1 cellular context compared by ENCODE assay signal in genomic region chr11:3853545-3853842, GRCh38.
TF ChIP-seq lines count a peak whose summit lies in the region.

No MANE protein-coding gene starts in this region.

TF ChIP-seq in K562, 482 proteins besides CTCF, POLR2A, EP300 and RAD21 (continued from another document):
- TF ChIP-seq ZNF449 (CRISPR knock-in tag; IDR thresholded peaks at IDR 0.05): no peak
- TF ChIP-seq ZNF280B (CRISPR knock-in tag; IDR thresholded peaks at IDR 0.05): no peak
- TF ChIP-seq ELK3 (CRISPR knock-in tag; IDR thresholded peaks at IDR 0.05): no peak
- TF ChIP-seq DLX4 (CRISPR knock-in tag; IDR thresholded peaks at IDR 0.05): no peak
- peak; percentile 26; the same call in 1 of the 2 replicates for TF ChIP-seq CBFA2T3 (IDR thresholded peaks at IDR 0.05)
- TF ChIP-seq MTA2 (IDR thresholded peaks at IDR 0.05; ENCODE audit: low read depth): no peak
- TF ChIP-seq ZNF778 (CRISPR knock-in tag; IDR thresholded peaks at IDR 0.05): no peak
- no peak for TF ChIP-seq TCF3 (CRISPR knock-in tag; IDR thresholded peaks at IDR 0.05)
- TF ChIP-seq E2F8 (IDR thresholded peaks at IDR 0.05; ENCODE audit: low read depth, partially characterized antibody): no peak
- TF ChIP-seq ZNF398 (CRISPR knock-in tag; IDR thresholded peaks at IDR 0.05): no peak
- no peak for TF ChIP-seq SRF (CRISPR knock-in tag; IDR thresholded peaks at IDR 0.05)
- no peak for TF ChIP-seq E2F1 (CRISPR knock-in tag; IDR thresholded peaks at IDR 0.05)
- TF ChIP-seq ZNF41 (CRISPR knock-in tag; conservative IDR thresholded peaks at IDR 0.05): no peak
- TF ChIP-seq JUND (IDR thresholded peaks at IDR 0.05; ENCODE audit: borderline replicate concordance, low read depth, low read length): peak; percentile 80
- peak; percentile 52; the same call in 1 of the 3 replicates for TF ChIP-seq JUND (tag; IDR thresholded peaks at IDR 0.05; ENCODE audit: borderline replicate concordance, low read depth, low read length)
- no peak for TF ChIP-seq SUPT5H (IDR thresholded peaks at IDR 0.05)
- TF ChIP-seq FIP1L1 (IDR thresholded peaks at IDR 0.05; ENCODE audit: low read depth, low read length, poor library complexity, severe bottlenecking): no peak
